In genomic region chr20:60121903-60122302, GRCh38 we compare ENCODE assay signal across 32 cellular contexts.
"Had no signal": no experiment of that assay in that cellular context is flagged by ENCODE, and none has a peak within 500 bp of the region (broad histone marks: within the 10 kb centered on the region; RNA-seq: fewer than 3 reads in every experiment).

No MANE protein-coding gene starts in this region.

- ATAC-seq: activated naive CD4-positive, alpha-beta T cell treated with anti-CD3 and anti-CD28 coated beads, Interleukin-2, amount 50 U/mL, for 72 hours; activated naive CD8-positive, alpha-beta T cell treated with anti-CD3 and anti-CD28 coated beads, Interleukin-2, amount 50 U/mL, for 24 hours; activated T-cell treated with anti-CD3 and anti-CD28 coated beads, Interleukin-2, amount 50 U/mL, for 4 hours; activated T-cell treated with anti-CD3 and anti-CD28 coated beads, Interleukin-2, amount 50 U/mL, for 72 hours; activated T-helper 17 cell treated with anti-CD3 and anti-CD28 coated beads, Interleukin-2, amount 50 U/mL, for 72 hours; body of pancreas had no signal

- H3K4me3 ChIP-seq: adrenal gland, ascending aorta, body of pancreas, breast epithelium, cardiac muscle cell had no signal

- H3K36me3 ChIP-seq: adrenal gland, ascending aorta, brain microvascular endothelial cell, breast epithelium, cardiac muscle cell had no signal

- H3K27me3 ChIP-seq: adrenal gland, ascending aorta, body of pancreas, brain microvascular endothelial cell, cardiac muscle cell had no signal

- H3K4me1 ChIP-seq: adrenal gland, ascending aorta, body of pancreas, breast epithelium had no signal

- FAIRE-seq: astrocyte had no signal

- DNase-seq: activated effector memory CD4-positive, alpha-beta T cell treated with anti-CD3 and anti-CD28 coated beads, Interleukin-2, amount 50 U/mL, for 16 hours; activated effector memory CD4-positive, alpha-beta T cell treated with Interleukin-2 at 50 U/mL for 16 hours; activated gamma-delta T cell; activated gamma-delta T cell treated with Interleukin-2 at 50 U/mL for 16 hours; activated naive CD4-positive, alpha-beta T cell; activated naive CD4-positive, alpha-beta T cell treated with anti-CD3 and anti-CD28 coated beads for 36 hours; activated naive CD4-positive, alpha-beta T cell treated with anti-CD3 and anti-CD28 coated beads, Interleukin-2, amount 10 ng/mL, durations not matched to agents 7 days and 5 days; activated naive CD4-positive, alpha-beta T cell treated with anti-CD3 and anti-CD28 coated beads, Interleukin-2, amount 50 U/mL, for 16 hours; activated naive CD4-positive, alpha-beta T cell treated with Interleukin-2 at 50 U/mL for 16 hours; activated naive CD8-positive, alpha-beta T cell treated with anti-CD3 and anti-CD28 coated beads for 36 hours; activated naive CD8-positive, alpha-beta T cell treated with anti-CD3 and anti-CD28 coated beads, Interleukin-2, amount 10 ng/mL, durations not matched to agents 7 days and 5 days; activated naive CD8-positive, alpha-beta T cell treated with anti-CD3 and anti-CD28 coated beads, Interleukin-2, amount 50 U/mL, for 24 hours; activated T-cell treated with anti-CD3 and anti-CD28 coated beads, Interleukin-2, amount 50 U/mL, for 1 hour; activated T-cell treated with anti-CD3 and anti-CD28 coated beads, Interleukin-2, amount 50 U/mL, for 24 hours; activated T-cell treated with anti-CD3 and anti-CD28 coated beads, Interleukin-2, amount 50 U/mL, for 4 hours; activated T-cell treated with anti-CD3 and anti-CD28 coated beads, Interleukin-2, amount 50 U/mL, for 48 hours; activated T-cell treated with anti-CD3 and anti-CD28 coated beads, Interleukin-2, amount 50 U/mL, for 72 hours; adrenal gland; amniotic stem cell; amygdala; anterior cingulate cortex; aorta; body of pancreas; brain microvascular endothelial cell; central memory CD4-positive, alpha-beta T cell; cerebellar nuclear complex had no signal

- H3K27ac ChIP-seq: adrenal gland, ascending aorta, body of pancreas, brain microvascular endothelial cell, breast epithelium, cardiac muscle cell had no signal

- H3K9me3 ChIP-seq: adrenal gland, ascending aorta, body of pancreas, breast epithelium had no signal
